Comparison of ENCODE assay signal across 1 cellular context in the genomic region with DNA sequence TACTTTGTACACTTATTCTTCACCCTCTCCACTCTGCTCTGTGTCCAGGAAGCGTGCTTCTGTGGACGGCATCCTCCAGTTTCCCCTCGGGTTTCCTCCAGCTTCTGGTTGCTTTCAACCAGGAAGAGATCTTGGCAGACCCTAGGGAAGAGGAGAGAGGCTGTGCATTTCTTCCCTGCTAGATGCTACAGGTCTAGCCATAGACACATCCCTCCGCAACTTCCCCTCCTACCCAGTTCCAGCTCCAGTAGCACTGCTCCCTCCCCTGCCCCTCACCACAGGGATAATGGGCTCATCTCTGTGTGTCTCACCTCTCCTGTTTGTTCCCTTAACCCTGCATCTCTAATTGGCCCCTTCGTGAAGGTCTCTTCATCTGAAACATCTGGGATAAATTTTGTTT.
TF ChIP-seq lines count a peak whose summit lies in the region.

No MANE protein-coding gene starts in this region.

TF ChIP-seq in GM23338, 12 proteins besides CTCF, POLR2A, EP300 and RAD21:
- TF ChIP-seq, protein P1, sequence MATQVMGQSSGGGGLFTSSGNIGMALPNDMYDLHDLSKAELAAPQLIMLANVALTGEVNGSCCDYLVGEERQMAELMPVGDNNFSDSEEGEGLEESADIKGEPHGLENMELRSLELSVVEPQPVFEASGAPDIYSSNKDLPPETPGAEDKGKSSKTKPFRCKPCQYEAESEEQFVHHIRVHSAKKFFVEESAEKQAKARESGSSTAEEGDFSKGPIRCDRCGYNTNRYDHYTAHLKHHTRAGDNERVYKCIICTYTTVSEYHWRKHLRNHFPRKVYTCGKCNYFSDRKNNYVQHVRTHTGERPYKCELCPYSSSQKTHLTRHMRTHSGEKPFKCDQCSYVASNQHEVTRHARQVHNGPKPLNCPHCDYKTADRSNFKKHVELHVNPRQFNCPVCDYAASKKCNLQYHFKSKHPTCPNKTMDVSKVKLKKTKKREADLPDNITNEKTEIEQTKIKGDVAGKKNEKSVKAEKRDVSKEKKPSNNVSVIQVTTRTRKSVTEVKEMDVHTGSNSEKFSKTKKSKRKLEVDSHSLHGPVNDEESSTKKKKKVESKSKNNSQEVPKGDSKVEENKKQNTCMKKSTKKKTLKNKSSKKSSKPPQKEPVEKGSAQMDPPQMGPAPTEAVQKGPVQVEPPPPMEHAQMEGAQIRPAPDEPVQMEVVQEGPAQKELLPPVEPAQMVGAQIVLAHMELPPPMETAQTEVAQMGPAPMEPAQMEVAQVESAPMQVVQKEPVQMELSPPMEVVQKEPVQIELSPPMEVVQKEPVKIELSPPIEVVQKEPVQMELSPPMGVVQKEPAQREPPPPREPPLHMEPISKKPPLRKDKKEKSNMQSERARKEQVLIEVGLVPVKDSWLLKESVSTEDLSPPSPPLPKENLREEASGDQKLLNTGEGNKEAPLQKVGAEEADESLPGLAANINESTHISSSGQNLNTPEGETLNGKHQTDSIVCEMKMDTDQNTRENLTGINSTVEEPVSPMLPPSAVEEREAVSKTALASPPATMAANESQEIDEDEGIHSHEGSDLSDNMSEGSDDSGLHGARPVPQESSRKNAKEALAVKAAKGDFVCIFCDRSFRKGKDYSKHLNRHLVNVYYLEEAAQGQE (IDR thresholded peaks at IDR 0.05; ENCODE audit: unreplicated experiment), result no peak
- TF ChIP-seq, protein P2, sequence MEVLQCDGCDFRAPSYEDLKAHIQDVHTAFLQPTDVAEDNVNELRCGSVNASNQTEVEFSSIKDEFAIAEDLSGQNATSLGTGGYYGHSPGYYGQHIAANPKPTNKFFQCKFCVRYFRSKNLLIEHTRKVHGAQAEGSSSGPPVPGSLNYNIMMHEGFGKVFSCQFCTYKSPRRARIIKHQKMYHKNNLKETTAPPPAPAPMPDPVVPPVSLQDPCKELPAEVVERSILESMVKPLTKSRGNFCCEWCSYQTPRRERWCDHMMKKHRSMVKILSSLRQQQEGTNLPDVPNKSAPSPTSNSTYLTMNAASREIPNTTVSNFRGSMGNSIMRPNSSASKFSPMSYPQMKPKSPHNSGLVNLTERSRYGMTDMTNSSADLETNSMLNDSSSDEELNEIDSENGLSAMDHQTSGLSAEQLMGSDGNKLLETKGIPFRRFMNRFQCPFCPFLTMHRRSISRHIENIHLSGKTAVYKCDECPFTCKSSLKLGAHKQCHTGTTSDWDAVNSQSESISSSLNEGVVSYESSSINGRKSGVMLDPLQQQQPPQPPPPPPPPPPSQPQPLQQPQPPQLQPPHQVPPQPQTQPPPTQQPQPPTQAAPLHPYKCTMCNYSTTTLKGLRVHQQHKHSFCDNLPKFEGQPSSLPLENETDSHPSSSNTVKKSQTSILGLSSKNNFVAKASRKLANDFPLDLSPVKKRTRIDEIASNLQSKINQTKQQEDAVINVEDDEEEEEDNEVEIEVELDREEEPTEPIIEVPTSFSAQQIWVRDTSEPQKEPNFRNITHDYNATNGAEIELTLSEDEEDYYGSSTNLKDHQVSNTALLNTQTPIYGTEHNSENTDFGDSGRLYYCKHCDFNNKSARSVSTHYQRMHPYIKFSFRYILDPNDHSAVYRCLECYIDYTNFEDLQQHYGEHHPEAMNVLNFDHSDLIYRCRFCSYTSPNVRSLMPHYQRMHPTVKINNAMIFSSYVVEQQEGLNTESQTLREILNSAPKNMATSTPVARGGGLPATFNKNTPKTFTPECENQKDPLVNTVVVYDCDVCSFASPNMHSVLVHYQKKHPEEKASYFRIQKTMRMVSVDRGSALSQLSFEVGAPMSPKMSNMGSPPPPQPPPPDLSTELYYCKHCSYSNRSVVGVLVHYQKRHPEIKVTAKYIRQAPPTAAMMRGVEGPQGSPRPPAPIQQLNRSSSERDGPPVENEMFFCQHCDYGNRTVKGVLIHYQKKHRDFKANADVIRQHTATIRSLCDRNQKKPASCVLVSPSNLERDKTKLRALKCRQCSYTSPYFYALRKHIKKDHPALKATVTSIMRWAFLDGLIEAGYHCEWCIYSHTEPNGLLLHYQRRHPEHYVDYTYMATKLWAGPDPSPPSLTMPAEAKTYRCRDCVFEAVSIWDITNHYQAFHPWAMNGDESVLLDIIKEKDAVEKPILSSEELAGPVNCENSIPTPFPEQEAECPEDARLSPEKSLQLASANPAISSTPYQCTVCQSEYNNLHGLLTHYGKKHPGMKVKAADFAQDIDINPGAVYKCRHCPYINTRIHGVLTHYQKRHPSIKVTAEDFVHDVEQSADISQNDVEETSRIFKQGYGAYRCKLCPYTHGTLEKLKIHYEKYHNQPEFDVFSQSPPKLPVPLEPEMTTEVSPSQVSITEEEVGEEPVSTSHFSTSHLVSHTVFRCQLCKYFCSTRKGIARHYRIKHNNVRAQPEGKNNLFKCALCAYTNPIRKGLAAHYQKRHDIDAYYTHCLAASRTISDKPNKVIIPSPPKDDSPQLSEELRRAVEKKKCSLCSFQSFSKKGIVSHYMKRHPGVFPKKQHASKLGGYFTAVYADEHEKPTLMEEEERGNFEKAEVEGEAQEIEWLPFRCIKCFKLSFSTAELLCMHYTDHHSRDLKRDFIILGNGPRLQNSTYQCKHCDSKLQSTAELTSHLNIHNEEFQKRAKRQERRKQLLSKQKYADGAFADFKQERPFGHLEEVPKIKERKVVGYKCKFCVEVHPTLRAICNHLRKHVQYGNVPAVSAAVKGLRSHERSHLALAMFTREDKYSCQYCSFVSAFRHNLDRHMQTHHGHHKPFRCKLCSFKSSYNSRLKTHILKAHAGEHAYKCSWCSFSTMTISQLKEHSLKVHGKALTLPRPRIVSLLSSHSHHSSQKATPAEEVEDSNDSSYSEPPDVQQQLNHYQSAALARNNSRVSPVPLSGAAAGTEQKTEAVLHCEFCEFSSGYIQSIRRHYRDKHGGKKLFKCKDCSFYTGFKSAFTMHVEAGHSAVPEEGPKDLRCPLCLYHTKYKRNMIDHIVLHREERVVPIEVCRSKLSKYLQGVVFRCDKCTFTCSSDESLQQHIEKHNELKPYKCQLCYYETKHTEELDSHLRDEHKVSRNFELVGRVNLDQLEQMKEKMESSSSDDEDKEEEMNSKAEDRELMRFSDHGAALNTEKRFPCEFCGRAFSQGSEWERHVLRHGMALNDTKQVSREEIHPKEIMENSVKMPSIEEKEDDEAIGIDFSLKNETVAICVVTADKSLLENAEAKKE (CRISPR knock-in tag; IDR thresholded peaks at IDR 0.05), result no peak
- TF ChIP-seq POLR2AphosphoS5 (IDR thresholded peaks at IDR 0.05; ENCODE audit: low read depth), result no peak
- TF ChIP-seq EZH2 (IDR thresholded peaks at IDR 0.05; ENCODE audit: low read depth, unreplicated experiment), result no peak
- TF ChIP-seq, protein P3, sequence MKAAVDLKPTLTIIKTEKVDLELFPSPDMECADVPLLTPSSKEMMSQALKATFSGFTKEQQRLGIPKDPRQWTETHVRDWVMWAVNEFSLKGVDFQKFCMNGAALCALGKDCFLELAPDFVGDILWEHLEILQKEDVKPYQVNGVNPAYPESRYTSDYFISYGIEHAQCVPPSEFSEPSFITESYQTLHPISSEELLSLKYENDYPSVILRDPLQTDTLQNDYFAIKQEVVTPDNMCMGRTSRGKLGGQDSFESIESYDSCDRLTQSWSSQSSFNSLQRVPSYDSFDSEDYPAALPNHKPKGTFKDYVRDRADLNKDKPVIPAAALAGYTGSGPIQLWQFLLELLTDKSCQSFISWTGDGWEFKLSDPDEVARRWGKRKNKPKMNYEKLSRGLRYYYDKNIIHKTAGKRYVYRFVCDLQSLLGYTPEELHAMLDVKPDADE (IDR thresholded peaks at IDR 0.05), result no peak
- TF ChIP-seq CREB1 (CRISPR knock-in tag; IDR thresholded peaks at IDR 0.05; ENCODE audit: low read depth), result no peak
- no peak for TF ChIP-seq EZH2phosphoT487 (IDR thresholded peaks at IDR 0.05; ENCODE audit: unreplicated experiment)
- TF ChIP-seq ZNF331 (CRISPR knock-in tag; IDR thresholded peaks at IDR 0.05; ENCODE audit: low read depth), result no peak
- no peak for TF ChIP-seq STAT1 (IDR thresholded peaks at IDR 0.05; ENCODE audit: unreplicated experiment)
- no peak for TF ChIP-seq JUNB (IDR thresholded peaks at IDR 0.05; ENCODE audit: unreplicated experiment)
